8 cellular contexts compared by ENCODE assay signal in genomic region chr4:26322349-26322748, GRCh38. TPM values are rescaled to one million over a fixed set of nuclear protein-coding genes. Genes with fewer than 3 reads are reported as not detected.
DNase-seq lines count a peak whose midpoint lies in the region; ATAC-seq and TF ChIP-seq lines count a peak whose summit lies in the region.

No MANE protein-coding gene starts in this region.

- TF ChIP-seq EP300 in sigmoid colon (IDR thresholded peaks at IDR 0.05) = no peak

- no peak overlapping the region for H2AFZ ChIP-seq in fibroblast of lung (ENCODE audit: low read length)

- ATAC-seq in GM18861 (IDR thresholded peaks at IDR 0.05; ENCODE audit: unreplicated experiment) (no peak), HG03342 (IDR thresholded peaks at IDR 0.05; ENCODE audit: unreplicated experiment) (no peak)

- H3K27me3 ChIP-seq in HAP-1 (ENCODE audit: low read depth) (no peaks in the 10 kb centered on the region), SJSA1 (replicated peaks) (no peaks in the 10 kb centered on the region), fibroblast of lung (ENCODE audit: control insufficient read depth, insufficient read depth, low read length) (no peaks in the 10 kb centered on the region), sigmoid colon (no peaks in the 10 kb centered on the region)

- DNase-seq in HAP-1 (ENCODE audit: low spot score in 2 of 2) (no peak), SJSA1 (ENCODE audit: low read depth in 1 of 2, low spot score in 2 of 2) (no peak), fibroblast of lung (ENCODE audit: low read depth in 2 of 2) (no peak), sigmoid colon (no peak), NCI-H748 (lab: John Stamatoyannopoulos, UW; ENCODE audit: unreplicated experiment) (no peak), NK-92 (lab: John Stamatoyannopoulos, UW; ENCODE audit: unreplicated experiment) (no peak)

- intact Hi-C loops in sigmoid colon (cut with DNase I) = loop anchor here (5.0 to 10.0 kb wide), 4 partner anchors 160 to 682 kb away; no protein-coding TSS in a partner anchor

- peak overlapping the region; percentile 85 for H3K9ac ChIP-seq in fibroblast of lung (ENCODE audit: insufficient read depth, low read length)

- H4K20me1 ChIP-seq in fibroblast of lung (ENCODE audit: control insufficient read depth, extremely low read depth, insufficient read depth, low read length) = peaks cover 2% of the 10 kb centered on the region

- no peak for TF ChIP-seq CTCF in fibroblast of lung (conservative IDR thresholded peaks at IDR 0.05 in 1 of 2, IDR thresholded peaks at IDR 0.05 in 1 of 2; ENCODE audit: low read depth in 1 of 2, low read length in 2 of 2)
- TF ChIP-seq CTCF in sigmoid colon (IDR thresholded peaks at IDR 0.05) = no peak

- H3K9me3 ChIP-seq in HAP-1 (no peaks in the 10 kb centered on the region), SJSA1 (replicated peaks) (no peaks in the 10 kb centered on the region), fibroblast of lung (ENCODE audit: control insufficient read depth, insufficient read depth, low read depth, low read length) (no peaks in the 10 kb centered on the region), sigmoid colon (no peaks in the 10 kb centered on the region)

- in situ Hi-C loops in HAP-1 (cut with MboI; ENCODE audit: low sequenced_read_pairs) = loop anchor here (10.0 kb wide), 1 partner anchor 248 kb away; no protein-coding TSS in a partner anchor

- peak overlapping the region; percentile 78 for H3K4me2 ChIP-seq in fibroblast of lung (ENCODE audit: extremely low read depth, insufficient read depth, low read length)

- H3K4me3 ChIP-seq in HAP-1 (peak overlapping the region; percentile 95), SJSA1 (peak overlapping the region; percentile 54), fibroblast of lung (replicated peaks in 1 of 4; ENCODE audit: control extremely low read depth in 1 of 4, insufficient read depth in 1 of 4, low read depth in 3 of 4, low read length in 4 of 4) (peak overlapping the region; percentile 64 to 96 (median 86)), sigmoid colon (peak overlapping the region; percentile 59 to 85 (median 79))

- no peak for TF ChIP-seq POLR2A in sigmoid colon (IDR thresholded peaks at IDR 0.05)

- no peak overlapping the region for H3K27ac ChIP-seq in SJSA1
- H3K27ac ChIP-seq in fibroblast of lung (ENCODE audit: insufficient read depth, low read length) = peak overlapping the region; percentile 92
- H3K27ac ChIP-seq in sigmoid colon = peak overlapping the region in 2 of 4 donors; percentile 93 to 97

- 27 to 50% methylated on average over 7 of the region's 7 CpGs for WGBS in sigmoid colon, 2 donors

- peaks cover 18% of the 10 kb centered on the region for H3K4me1 ChIP-seq in HAP-1
- peaks cover 20% of the 10 kb centered on the region for H3K4me1 ChIP-seq in SJSA1 (replicated peaks)
- H3K4me1 ChIP-seq in fibroblast of lung (ENCODE audit: control insufficient read depth, extremely low read depth, insufficient read depth, low read length) = peaks cover 22% of the 10 kb centered on the region
- peaks cover 3 to 62% (median 44%) of the 10 kb centered on the region in 4 donors for H3K4me1 ChIP-seq in sigmoid colon

- peaks cover 68% of the 10 kb centered on the region for H3K79me2 ChIP-seq in fibroblast of lung (ENCODE audit: control insufficient read depth, insufficient read depth, low read length)

- no peaks in the 10 kb centered on the region for H3K36me3 ChIP-seq in HAP-1 (replicated peaks)
- H3K36me3 ChIP-seq in SJSA1 = no peaks in the 10 kb centered on the region
- no peaks in the 10 kb centered on the region for H3K36me3 ChIP-seq in fibroblast of lung (ENCODE audit: control insufficient read depth, insufficient read depth, low read length)
- H3K36me3 ChIP-seq in sigmoid colon = no peaks in the 10 kb centered on the region

RNA-seq across cellular contexts. Expression of gene RBPJ, which starts 1.5 kb away (rescaled TPM):
- total RNA-seq in SJSA1 (2014; rRNA removed; shearing (Covaris generic)) = 34.5 and 96.6 TPM in 2 replicates
- total RNA-seq in fibroblast of lung (203 and 253 TPM in 2 replicates), sigmoid colon (100 to 1,000 TPM in 2 of 4 donors, 10 to 100 TPM in 2; 78.4 to 114 (median 100) TPM)
- polyA plus RNA-seq in fibroblast of lung (144 and 327 TPM in 2 replicates), sigmoid colon (10 to 100 TPM; 15.0 to 25.0 (median 15.0) TPM)
- 67.0 and 144 TPM in 2 replicates for polyA plus RNA-seq in fibroblast of lung (2012)
- polyA minus RNA-seq in fibroblast of lung (ENCODE audit: low replicate concordance) = 30.5 and 113 TPM in 2 replicates
